Comparison of ENCODE assay signal across 18 cellular contexts in the genomic region with DNA sequence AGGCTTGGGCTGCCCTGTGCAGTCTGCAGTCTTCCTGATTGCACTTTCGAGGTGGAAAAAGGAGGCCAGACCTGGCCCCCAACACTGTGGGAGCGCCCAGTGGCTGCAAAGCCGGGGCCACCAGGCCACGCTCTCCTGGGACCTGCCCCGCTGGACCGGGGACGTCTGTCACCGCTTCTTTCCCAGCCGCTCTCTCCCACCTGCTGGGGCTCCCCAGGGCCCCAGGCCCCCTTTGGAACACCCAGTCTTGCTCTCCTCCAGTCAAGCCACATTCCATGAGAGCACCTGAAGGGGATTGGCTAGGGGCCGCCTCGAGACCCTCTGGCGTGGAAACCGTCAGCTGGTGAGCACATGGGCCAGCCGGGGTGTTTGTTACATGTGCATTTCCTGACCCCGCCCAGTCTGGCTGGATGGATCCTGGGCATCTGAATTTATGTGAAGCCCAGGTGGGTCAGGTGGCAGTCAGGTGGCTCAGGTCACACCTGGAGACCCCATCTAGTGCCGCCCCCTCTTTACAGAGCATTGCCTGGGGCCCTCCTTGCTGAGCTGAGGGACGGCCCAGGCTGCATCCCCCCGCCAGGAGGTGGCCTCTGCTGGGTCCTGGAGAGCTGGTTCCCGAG. TPM values are rescaled to one million over a fixed set of nuclear protein-coding genes. Genes with fewer than 3 reads are reported as not detected.
"Had no signal": no experiment of that assay in that cellular context is flagged by ENCODE, and none has a peak within 500 bp of the region (broad histone marks: within the 10 kb centered on the region; RNA-seq: fewer than 3 reads in every experiment).

No MANE protein-coding gene starts in this region.

- H3K9me3 Mint-ChIP-seq: immature natural killer cell had no signal

- H3K27me3 Mint-ChIP-seq: activated CD4-positive, alpha-beta T cell treated with anti-CD3 and anti-CD28 coated beads, Interleukin-2, amount 10 ng/mL, durations not matched to agents 7 days and 5 days had no signal

- H3K4me3 ChIP-seq: pancreas, thyroid gland had no signal

- ATAC-seq: activated CD8-positive, alpha-beta T cell treated with anti-CD3 and anti-CD28 coated beads, Interleukin-2, amount 10 ng/mL, durations not matched to agents 7 days and 5 days; activated naive CD8-positive, alpha-beta T cell treated with anti-CD3 and anti-CD28 coated beads, Interleukin-2, amount 50 U/mL, for 24 hours; naive thymus-derived CD8-positive, alpha-beta T cell; pancreas; stimulated activated naive CD8-positive, alpha-beta T cell treated with anti-CD3 and anti-CD28 coated beads, Interleukin-15, Interleukin-2, amounts not matched to agents 100 U/mL and 50 U/mL, for 24 hours had no signal

- H3K4me1 Mint-ChIP-seq: activated CD4-positive, alpha-beta T cell treated with anti-CD3 and anti-CD28 coated beads, Interleukin-2, amount 10 ng/mL, durations not matched to agents 7 days and 5 days; activated naive CD8-positive, alpha-beta T cell treated with anti-CD3 and anti-CD28 coated beads, Interleukin-2, amount 50 U/mL, for 24 hours; immature natural killer cell had no signal

- H3K27ac Mint-ChIP-seq: activated CD4-positive, alpha-beta T cell treated with anti-CD3 and anti-CD28 coated beads, Interleukin-2, amount 10 ng/mL, durations not matched to agents 7 days and 5 days; activated CD8-positive, alpha-beta T cell treated with anti-CD3 and anti-CD28 coated beads, Interleukin-2, amount 10 ng/mL, durations not matched to agents 7 days and 5 days; activated naive CD8-positive, alpha-beta T cell treated with anti-CD3 and anti-CD28 coated beads, Interleukin-2, amount 50 U/mL, for 24 hours; activated T-helper 1 cell treated with anti-CD3 and anti-CD28 coated beads, Interleukin-12 subunit alpha, Interleukin-12 subunit beta, Interleukin-2, Interleukin-4 antibody, amounts not matched to agents 30 ng/mL and 10 ng/mL and 1 ng/mL, durations not matched to agents 14 hours and 24 hours and 36 hours; immature natural killer cell; naive thymus-derived CD8-positive, alpha-beta T cell had no signal

- H3K4me1 ChIP-seq: pancreas, thyroid gland had no signal

- H3K36me3 ChIP-seq: neutrophil, pancreas, thyroid gland, WERI-Rb-1 had no signal

- H3K9me3 ChIP-seq: neutrophil, pancreas, thyroid gland had no signal

- H3K27me3 ChIP-seq: pancreas, thyroid gland had no signal

- DNase-seq: activated CD4-positive, alpha-beta T cell treated with anti-CD3 and anti-CD28 coated beads, Interleukin-2, amount 10 ng/mL, durations not matched to agents 7 days and 5 days; activated CD4-positive, CD25-positive, alpha-beta regulatory T cell treated with anti-CD3 and anti-CD28 coated beads, Interleukin-2, amount 50 U/mL, for 72 hours; activated CD8-positive, alpha-beta T cell treated with anti-CD3 and anti-CD28 coated beads, Interleukin-2, amount 10 ng/mL, durations not matched to agents 7 days and 5 days; activated gamma-delta T cell; activated naive CD4-positive, alpha-beta T cell treated with anti-CD3 and anti-CD28 coated beads, Interleukin-2, amount 50 U/mL, for 16 hours; activated naive CD8-positive, alpha-beta T cell treated with anti-CD3 and anti-CD28 coated beads, Interleukin-2, amount 50 U/mL, for 24 hours; immature natural killer cell; kidney glomerular epithelial cell; stimulated activated CD4-positive, alpha-beta T cell treated with anti-CD3 and anti-CD28 coated beads, Interleukin-4, amount 100 ng/mL, for 24 hours; stimulated activated naive CD8-positive, alpha-beta T cell treated with anti-CD3 and anti-CD28 coated beads, Interleukin-15, Interleukin-2, amounts not matched to agents 100 U/mL and 50 U/mL, for 24 hours; T-helper 1 cell; thyroid gland; WERI-Rb-1 had no signal

- H3K36me3 Mint-ChIP-seq: immature natural killer cell; naive thymus-derived CD8-positive, alpha-beta T cell had no signal

- H3K4me3 Mint-ChIP-seq: activated CD4-positive, alpha-beta T cell treated with anti-CD3 and anti-CD28 coated beads, Interleukin-2, amount 10 ng/mL, durations not matched to agents 7 days and 5 days; activated CD8-positive, alpha-beta T cell treated with anti-CD3 and anti-CD28 coated beads, Interleukin-2, amount 10 ng/mL, durations not matched to agents 7 days and 5 days; activated naive CD8-positive, alpha-beta T cell treated with anti-CD3 and anti-CD28 coated beads, Interleukin-2, amount 50 U/mL, for 24 hours; activated T-helper 1 cell treated with anti-CD3 and anti-CD28 coated beads, Interleukin-12 subunit alpha, Interleukin-12 subunit beta, Interleukin-2, Interleukin-4 antibody, amounts not matched to agents 30 ng/mL and 10 ng/mL and 1 ng/mL, durations not matched to agents 14 hours and 24 hours and 36 hours; immature natural killer cell; naive thymus-derived CD8-positive, alpha-beta T cell had no signal

- H3K27ac ChIP-seq: neutrophil, pancreas, thyroid gland, WERI-Rb-1 had no signal

RNA-seq across cellular contexts. Expression of gene CBFA2T3, which starts 37.7 kb away (rescaled TPM):
- total RNA-seq: activated CD4-positive, alpha-beta T cell treated with anti-CD3 and anti-CD28 coated beads, Interleukin-2, amount 10 ng/mL, durations not matched to agents 7 days and 5 days; activated CD8-positive, alpha-beta T cell treated with anti-CD3 and anti-CD28 coated beads, Interleukin-2, amount 10 ng/mL, durations not matched to agents 7 days and 5 days; activated T-helper 1 cell treated with anti-CD3 and anti-CD28 coated beads, Interleukin-12 subunit alpha, Interleukin-12 subunit beta, Interleukin-2, Interleukin-4 antibody, amounts not matched to agents 30 ng/mL and 10 ng/mL and 1 ng/mL, durations not matched to agents 14 hours and 24 hours and 36 hours; fibroblast of villous mesenchyme had no signal
